Comparison of ENCODE assay signal across 15 cellular contexts in genomic region chr15:63250312-63250965, GRCh38. TPM values are rescaled to one million over a fixed set of nuclear protein-coding genes. Genes with fewer than 3 reads are reported as not detected.
DNase-seq lines count a peak whose midpoint lies in the region; TF ChIP-seq lines count a peak whose summit lies in the region.
"Had no signal": no experiment of that assay in that cellular context is flagged by ENCODE, and none has a peak within 500 bp of the region (broad histone marks: within the 10 kb centered on the region; RNA-seq: fewer than 3 reads in every experiment).

No MANE protein-coding gene starts in this region.

- H3K18ac ChIP-seq in H9 (ENCODE audit: insufficient read length, low read depth, low read length), result no peak overlapping the region

- no peak overlapping the region for H2BK5ac ChIP-seq in H9 (ENCODE audit: insufficient read length, low read length)

- H3K23ac ChIP-seq in H9 (ENCODE audit: insufficient read length, low read depth, low read length), result no peak overlapping the region

- no peaks in the 10 kb centered on the region for H3K36me3 ChIP-seq in BJ (ENCODE audit: control insufficient read depth, insufficient read depth, low read length)

- H3K9ac ChIP-seq in H9 (ENCODE audit: extremely low read depth, insufficient read length, low read length), result no peak overlapping the region

- H3K9me3 Mint-ChIP-seq in chondrocyte (ENCODE audit: low read depth), result no peaks in the 10 kb centered on the region
- no peaks in the 10 kb centered on the region for H3K9me3 Mint-ChIP-seq in H9
- H3K9me3 Mint-ChIP-seq: activated T-helper 1 cell treated with anti-CD3 and anti-CD28 coated beads, Interleukin-12 subunit alpha, Interleukin-12 subunit beta, Interleukin-2, Interleukin-4 antibody, amounts not matched to agents 30 ng/mL and 10 ng/mL and 1 ng/mL, durations not matched to agents 14 hours and 24 hours and 36 hours; type B pancreatic cell had no signal

- peak; percentile 95 for DNase-seq in BJ (ENCODE audit: low read depth)
- peak; percentile 96 for DNase-seq in HT1080 (ENCODE audit: low read depth)
- DNase-seq in chondrocyte (ENCODE audit: low spot score), result no peak
- peak; percentile 95 for DNase-seq in myocyte (ENCODE audit: low read depth)
- DNase-seq in stimulated activated CD4-positive, alpha-beta T cell treated with anti-CD3 and anti-CD28 coated beads, Interleukin-4, amount 100 ng/mL, for 24 hours, result no peak
- no peak for DNase-seq in NCI-H1417 treated with DMSO at 0.1 percent for 48 hours (lab: John Stamatoyannopoulos, UW)
- DNase-seq in coronary artery (ENCODE audit: low spot score), result no peak
- no peak for DNase-seq in H9
- DNase-seq: dermis blood vessel endothelial cell, DMS79 treated with DMSO at 0.1 percent for 48 hours, H7, occipital lobe, T-helper 9 cell had no signal

- H3K79me1 ChIP-seq in H9 (ENCODE audit: insufficient read depth, low read depth, low read length, poor library complexity, severe bottlenecking), result no peaks in the 10 kb centered on the region

- no peak overlapping the region for H3K4me3 ChIP-seq in BJ (ENCODE audit: low read depth, low read length)
- no peak overlapping the region for H3K4me3 ChIP-seq in coronary artery

- no peak overlapping the region for H2BK15ac ChIP-seq in H9 (ENCODE audit: low read depth, low read length)

- H2BK120ac ChIP-seq in H9 (ENCODE audit: low read depth, low read length, poor library complexity, severe bottlenecking), result no peak overlapping the region

- H2AK5ac ChIP-seq in H9 (ENCODE audit: insufficient read length, low read length), result no peak overlapping the region

- H3K27me3 ChIP-seq in BJ (ENCODE audit: control insufficient read depth, insufficient read depth, low read length) (no peaks in the 10 kb centered on the region), H9 (ENCODE audit: insufficient read depth, low read length) (no peaks in the 10 kb centered on the region)

- H3K27me3 Mint-ChIP-seq in chondrocyte (ENCODE audit: low read depth) (no peaks in the 10 kb centered on the region), H9 (ENCODE audit: low read depth) (no peaks in the 10 kb centered on the region)
- H3K27me3 Mint-ChIP-seq: type B pancreatic cell had no signal

- CTCF ChIA-PET in BJ (lab: Yijun Ruan, JAX), result no interaction called here

- POLR2A ChIA-PET in BJ (lab: Charles Lee), result interaction anchor here (0.8 kb wide), 1 partner anchor 205 kb away, joined by 3 read pairs; no protein-coding TSS in a partner anchor

- no peaks in the 10 kb centered on the region for H3K23me2 ChIP-seq in H9 (ENCODE audit: insufficient read length, low read depth, low read length, poor library complexity, severe bottlenecking)

- no peaks in the 10 kb centered on the region for H3K79me2 ChIP-seq in H9 (ENCODE audit: insufficient read depth, low read length)

- WGBS in H9 (ENCODE audit: extremely low coverage, insufficient read length, low lambda C conversion rate), result no CpG with 5 or more reads among the region's 4 CpGs

- H4K5ac ChIP-seq in H9 (ENCODE audit: insufficient read length, low read depth, low read length), result no peak overlapping the region

- H3K27ac Mint-ChIP-seq in chondrocyte (ENCODE audit: unreplicated experiment), result peak overlapping the region; percentile 83
- H3K27ac Mint-ChIP-seq in H9, result peak overlapping the region in 1 of 3 experiments; percentile 25; a peak in 3 of 7 replicates
- H3K27ac Mint-ChIP-seq: activated T-helper 1 cell treated with anti-CD3 and anti-CD28 coated beads, Interleukin-12 subunit alpha, Interleukin-12 subunit beta, Interleukin-2, Interleukin-4 antibody, amounts not matched to agents 30 ng/mL and 10 ng/mL and 1 ng/mL, durations not matched to agents 14 hours and 24 hours and 36 hours; type B pancreatic cell had no signal

- no peak overlapping the region for H4K91ac ChIP-seq in H9 (ENCODE audit: insufficient read length, low read depth, low read length)

- no peak overlapping the region for H3K4ac ChIP-seq in H9 (ENCODE audit: low read depth, low read length)

- H3K4me1 Mint-ChIP-seq in chondrocyte (ENCODE audit: low read depth) (peaks cover 38% of the 10 kb centered on the region), H9 (peaks cover 6 to 7% of the 10 kb centered on the region in 2 experiments)

- H2AFZ ChIP-seq in H9 (ENCODE audit: low read length), result no peak overlapping the region

- H4K8ac ChIP-seq in H9 (replicated peaks; ENCODE audit: insufficient read length, low read depth, low read length), result no peak overlapping the region

- no peak overlapping the region for H3T11ph ChIP-seq in H9 (ENCODE audit: low read length)

- no peak overlapping the region for H3K56ac ChIP-seq in H9 (ENCODE audit: insufficient read length, low read depth, low read length)

- H3K14ac ChIP-seq in H9 (ENCODE audit: insufficient read depth, low read length), result no peak overlapping the region

- no peaks in the 10 kb centered on the region for H3K9me3 ChIP-seq in H9 (ENCODE audit: control insufficient read depth, low read depth, low read length)

- no peak for TF ChIP-seq CTCF in BJ (IDR thresholded peaks at IDR 0.05; ENCODE audit: insufficient read depth, low read depth, low read length)
- no peak for TF ChIP-seq CTCF in chondrocyte (IDR thresholded peaks at IDR 0.05)
- no peak for TF ChIP-seq CTCF in coronary artery (IDR thresholded peaks at IDR 0.05)
- TF ChIP-seq CTCF in H9 (conservative IDR thresholded peaks at IDR 0.05), result no peak

- H3K27ac ChIP-seq in coronary artery (no peak overlapping the region), H9 (ENCODE audit: insufficient read length, low read depth, low read length) (no peak overlapping the region)

- H2BK12ac ChIP-seq in H9 (ENCODE audit: insufficient read length, low read depth, low read length), result no peak overlapping the region

- no peak overlapping the region for H3K4me3 Mint-ChIP-seq in chondrocyte (ENCODE audit: unreplicated experiment)
- H3K4me3 Mint-ChIP-seq in H9, result no peak overlapping the region
- H3K4me3 Mint-ChIP-seq: activated T-helper 1 cell treated with anti-CD3 and anti-CD28 coated beads, Interleukin-12 subunit alpha, Interleukin-12 subunit beta, Interleukin-2, Interleukin-4 antibody, amounts not matched to agents 30 ng/mL and 10 ng/mL and 1 ng/mL, durations not matched to agents 14 hours and 24 hours and 36 hours; type B pancreatic cell had no signal

- H3K4me2 ChIP-seq in H9 (ENCODE audit: insufficient read depth, insufficient read length, low read length), result no peak overlapping the region

- H2BK20ac ChIP-seq in H9 (ENCODE audit: low read depth, low read length, poor library complexity, severe bottlenecking), result no peak overlapping the region

- H4K20me1 ChIP-seq in H9 (ENCODE audit: control insufficient read depth, insufficient read depth, insufficient read length), result no peaks in the 10 kb centered on the region

- no peaks in the 10 kb centered on the region for H3K4me1 ChIP-seq in H9 (ENCODE audit: insufficient read depth, low read length)

- H3K36me3 Mint-ChIP-seq in chondrocyte (ENCODE audit: low read depth) (peaks cover 17% of the 10 kb centered on the region), H9 (ENCODE audit: insufficient read depth in 1 of 3, low read depth in 3 of 3) (peaks cover 10 to 27% (median 18%) of the 10 kb centered on the region in 3 experiments)

RNA-seq across cellular contexts. Expression of gene APH1B, which starts 27.0 kb away (rescaled TPM):
- 12.6 and 20.4 TPM in 2 replicates for polyA plus RNA-seq in BJ (2011; rRNA removed)
- 17.4 and 20.7 TPM in 2 replicates for polyA minus RNA-seq in BJ (2011; rRNA and poly(A)+ RNA removed)
- 3.2 and 4.9 TPM in 2 replicates for total RNA-seq in HT1080 (2014; rRNA removed; shearing (Covaris generic))
- polyA plus RNA-seq in HT1080 (2015; cell fraction: cytosol; rRNA removed), result 8.0 and 9.0 TPM in 2 replicates
- 13.8 and 14.4 TPM in 2 replicates for polyA plus RNA-seq in HT1080 (2015; cell fraction: nucleus; rRNA removed)
- total RNA-seq in chondrocyte (12.0 to 20.1 TPM (median 17.4 TPM) in 3 replicates), myocyte (15.2 and 19.7 TPM in 2 replicates), H9 (2021) (20.9 and 22.9 TPM in 2 replicates)
- 10.7 TPM for polyA plus RNA-seq in myocyte (2012)

Comparison
In these comparisons a context has a peak if more than half of its experiments do, and no peak if none do; other contexts are left out.
1. DNase-seq: peak in BJ (single experiment), HT1080 (single experiment) and myocyte (single experiment); none in chondrocyte (single experiment), stimulated activated CD4-positive, alpha-beta T cell treated with anti-CD3 and anti-CD28 coated beads, Interleukin-4, amount 100 ng/mL, for 24 hours (single experiment), NCI-H1417 treated with DMSO at 0.1 percent for 48 hours (single experiment), coronary artery (single experiment) and H9 (single experiment).